ENCODE assay signal across 31 cellular contexts in the genomic region with DNA sequence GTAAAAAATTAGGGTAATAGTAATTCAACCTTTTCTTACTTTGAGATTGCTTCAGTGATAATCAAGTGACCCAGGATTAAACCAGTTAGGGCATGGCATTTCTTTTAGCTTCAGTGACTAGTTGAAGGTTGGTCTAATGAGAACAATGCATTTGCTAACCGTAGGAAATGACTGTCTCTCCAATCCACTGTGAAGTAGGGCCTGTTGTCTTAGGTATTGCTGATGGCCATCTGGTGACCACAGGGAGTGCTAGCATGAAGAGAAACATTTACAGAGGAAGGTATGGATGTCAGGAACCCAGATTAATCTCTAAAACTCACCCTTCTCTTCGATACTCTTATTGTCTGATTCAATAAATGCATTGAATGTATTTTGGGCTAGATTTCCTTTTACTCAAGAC.
"Had no signal": no experiment of that assay in that cellular context is flagged by ENCODE, and none has a peak within 500 bp of the region (broad histone marks: within the 10 kb centered on the region; RNA-seq: fewer than 3 reads in every experiment).

No MANE protein-coding gene starts in this region.

- H3K9me3 ChIP-seq: adrenal gland, body of pancreas, esophagus muscularis mucosa, gastrocnemius medialis had no signal

- H3K27me3 Mint-ChIP-seq: activated B cell treated with CpG ODN at 0.5 μM for 24 hours; activated CD8-positive, alpha-beta T cell treated with anti-CD3 and anti-CD28 coated beads for 36 hours; activated naive CD4-positive, alpha-beta T cell treated with anti-CD3 and anti-CD28 coated beads, Interleukin-2, amount 50 U/mL, for 24 hours; activated naive CD8-positive, alpha-beta T cell treated with anti-CD3 and anti-CD28 coated beads, Interleukin-2, amount 50 U/mL, for 24 hours; activated T-helper 17 cell treated with anti-CD3 and anti-CD28 coated beads, Interleukin-2, amount 50 U/mL, for 72 hours; dendritic cell treated with granulocyte-macrophage colony-stimulating factor and Interleukin-4, amounts not matched to agents 40 ng/mL and 50 ng/mL, for 4 days had no signal

- H3K36me3 ChIP-seq: adrenal gland, esophagus muscularis mucosa, gastrocnemius medialis, heart right ventricle had no signal

- H3K27ac Mint-ChIP-seq: activated B cell treated with CpG ODN at 0.5 μM for 24 hours; activated CD8-positive, alpha-beta T cell treated with anti-CD3 and anti-CD28 coated beads for 36 hours; activated naive CD4-positive, alpha-beta T cell treated with anti-CD3 and anti-CD28 coated beads for 36 hours; activated naive CD4-positive, alpha-beta T cell treated with anti-CD3 and anti-CD28 coated beads, Interleukin-2, amount 50 U/mL, for 24 hours; activated naive CD8-positive, alpha-beta T cell treated with anti-CD3 and anti-CD28 coated beads for 36 hours; activated naive CD8-positive, alpha-beta T cell treated with anti-CD3 and anti-CD28 coated beads, Interleukin-2, amount 50 U/mL, for 24 hours; activated T-helper 17 cell treated with anti-CD3 and anti-CD28 coated beads, Interleukin-2, amount 50 U/mL, for 72 hours; dendritic cell treated with granulocyte-macrophage colony-stimulating factor and Interleukin-4, amounts not matched to agents 40 ng/mL and 50 ng/mL, for 4 days had no signal

- H3K9me3 Mint-ChIP-seq: activated naive CD4-positive, alpha-beta T cell treated with anti-CD3 and anti-CD28 coated beads, Interleukin-2, amount 50 U/mL, for 24 hours had no signal

- ATAC-seq: activated CD4-positive, CD25-positive, alpha-beta regulatory T cell treated with anti-CD3 and anti-CD28 coated beads, Interleukin-2, amount 50 U/mL, for 24 hours; activated CD8-positive, alpha-beta T cell treated with anti-CD3 and anti-CD28 coated beads for 36 hours; activated naive CD8-positive, alpha-beta T cell treated with anti-CD3 and anti-CD28 coated beads, Interleukin-2, amount 50 U/mL, for 24 hours; activated T-cell treated with anti-CD3 and anti-CD28 coated beads, Interleukin-2, amount 50 U/mL, for 4 hours; activated T-helper 17 cell treated with anti-CD3 and anti-CD28 coated beads, Interleukin-2, amount 50 U/mL, for 72 hours; body of pancreas; foreskin keratinocyte; gastrocnemius medialis; heart right ventricle had no signal

- H3K4me1 Mint-ChIP-seq: activated B cell treated with CpG ODN at 0.5 μM for 24 hours; activated naive CD4-positive, alpha-beta T cell treated with anti-CD3 and anti-CD28 coated beads, Interleukin-2, amount 50 U/mL, for 24 hours; activated naive CD8-positive, alpha-beta T cell treated with anti-CD3 and anti-CD28 coated beads for 36 hours; activated naive CD8-positive, alpha-beta T cell treated with anti-CD3 and anti-CD28 coated beads, Interleukin-2, amount 50 U/mL, for 24 hours; activated T-helper 17 cell treated with anti-CD3 and anti-CD28 coated beads, Interleukin-2, amount 50 U/mL, for 72 hours had no signal

- DNase-seq: activated B cell treated with CpG ODN at 0.5 μM for 24 hours; activated CD4-positive, alpha-beta T cell treated with anti-CD3 and anti-CD28 coated beads for 48 hours; activated CD4-positive, alpha-beta T cell treated with anti-CD3 and anti-CD28 coated beads, Interleukin-2, amount 50 U/mL, for 1 hour; activated CD4-positive, alpha-beta T cell treated with anti-CD3 and anti-CD28 coated beads, Interleukin-2, amount 50 U/mL, for 48 hours; activated CD8-positive, alpha-beta memory T cell treated with anti-CD3 and anti-CD28 coated beads for 24 hours; activated CD8-positive, alpha-beta T cell treated with anti-CD3 and anti-CD28 coated beads for 36 hours; activated effector memory CD4-positive, alpha-beta T cell treated with Interleukin-2 at 50 U/mL for 16 hours; activated naive CD4-positive, alpha-beta T cell treated with anti-CD3 and anti-CD28 coated beads for 36 hours; activated naive CD8-positive, alpha-beta T cell treated with anti-CD3 and anti-CD28 coated beads for 36 hours; activated naive CD8-positive, alpha-beta T cell treated with anti-CD3 and anti-CD28 coated beads, Interleukin-2, amount 50 U/mL, for 24 hours; activated T-cell treated with anti-CD3 and anti-CD28 coated beads, Interleukin-2, amount 50 U/mL, for 4 hours; adrenal gland; amygdala; aorta; body of pancreas; caudate nucleus; cerebellar nuclear complex; dorsolateral prefrontal cortex; effector memory CD4-positive, alpha-beta T cell; erythroblast; gastrocnemius medialis; heart right ventricle; T-helper 2 cell had no signal

- H3K27ac ChIP-seq: adrenal gland, body of pancreas, coronary artery, dorsolateral prefrontal cortex, esophagus muscularis mucosa, foreskin keratinocyte, gastrocnemius medialis, heart right ventricle, VCaP had no signal

- H3K4me1 ChIP-seq: adrenal gland, body of pancreas, esophagus muscularis mucosa, foreskin keratinocyte, gastrocnemius medialis, heart right ventricle had no signal

- H3K4me3 ChIP-seq: adrenal gland, body of pancreas, coronary artery, dorsolateral prefrontal cortex, esophagus muscularis mucosa, gastrocnemius medialis, heart right ventricle had no signal

- H3K27me3 ChIP-seq: adrenal gland, body of pancreas, dorsolateral prefrontal cortex, esophagus muscularis mucosa, foreskin keratinocyte, gastrocnemius medialis, heart right ventricle had no signal

- H3K36me3 Mint-ChIP-seq: activated naive CD4-positive, alpha-beta T cell treated with anti-CD3 and anti-CD28 coated beads, Interleukin-2, amount 50 U/mL, for 24 hours; activated naive CD8-positive, alpha-beta T cell treated with anti-CD3 and anti-CD28 coated beads for 36 hours had no signal

- H3K4me3 Mint-ChIP-seq: activated B cell treated with CpG ODN at 0.5 μM for 24 hours; activated CD8-positive, alpha-beta T cell treated with anti-CD3 and anti-CD28 coated beads for 36 hours; activated naive CD4-positive, alpha-beta T cell treated with anti-CD3 and anti-CD28 coated beads for 36 hours; activated naive CD4-positive, alpha-beta T cell treated with anti-CD3 and anti-CD28 coated beads, Interleukin-2, amount 50 U/mL, for 24 hours; activated naive CD8-positive, alpha-beta T cell treated with anti-CD3 and anti-CD28 coated beads for 36 hours; activated naive CD8-positive, alpha-beta T cell treated with anti-CD3 and anti-CD28 coated beads, Interleukin-2, amount 50 U/mL, for 24 hours; activated T-cell treated with anti-CD3 and anti-CD28 coated beads, Interleukin-2, amount 50 U/mL, for 4 hours; activated T-helper 17 cell treated with anti-CD3 and anti-CD28 coated beads, Interleukin-2, amount 50 U/mL, for 72 hours; dendritic cell treated with granulocyte-macrophage colony-stimulating factor and Interleukin-4, amounts not matched to agents 40 ng/mL and 50 ng/mL, for 4 days had no signal
